Comparison of ENCODE assay signal across 8 cellular contexts in genomic region chr19:36489139-36489919, GRCh38.
DNase-seq lines count a peak whose midpoint lies in the region; ATAC-seq and TF ChIP-seq lines count a peak whose summit lies in the region.

Gene ZNF566 (minus strand): TSS chr19:36489561. CDS start chr19:36476557, 13,004 bp downstream.

- H3K4me3 ChIP-seq in AG09309 (ENCODE audit: control insufficient read depth, low read depth, low read length), result peak within 1 kb of the TSS; percentile 83

- DNase-seq in AG09309 (ENCODE audit: low read depth) (peak; percentile 91), NCI-H345 treated with DMSO at 0.1 percent for 48 hours (lab: John Stamatoyannopoulos, UW; ENCODE audit: unreplicated experiment) (peak; percentile 100), cerebellar nuclear complex (lab: John Stamatoyannopoulos, UW) (peak; percentile 49 to 86), islet precursor cell (peak; percentile 99)
- DNase-seq in activated CD4-positive, CD25-positive, alpha-beta regulatory T cell treated with anti-CD3 and anti-CD28 coated beads, Interleukin-2, amount 50 U/mL, for 72 hours, result peak; percentile 87
- peak; percentile 89 for DNase-seq in stimulated activated CD4-positive, alpha-beta T cell treated with anti-CD3 and anti-CD28 coated beads, Interleukin-12 subunit alpha, Interleukin-12 subunit beta, amount 100 ng/mL, for 4 hours

- ATAC-seq in GM19023 (IDR thresholded peaks at IDR 0.05; ENCODE audit: unreplicated experiment), result peak; percentile 86
- peak; percentile 89 for ATAC-seq in HG03196 (IDR thresholded peaks at IDR 0.05; ENCODE audit: unreplicated experiment)

- TF ChIP-seq CTCF in AG09309 (IDR thresholded peaks at IDR 0.05; ENCODE audit: control insufficient read depth, insufficient read depth, low read depth, low read length, missing control alignments), result no peak

Comparison
In these comparisons a context has a peak if more than half of its experiments do, and no peak if none do; other contexts are left out.
1. Peak in every context shown above with its lines: DNase-seq, ATAC-seq and H3K4me3 ChIP-seq.